In the genomic region with DNA sequence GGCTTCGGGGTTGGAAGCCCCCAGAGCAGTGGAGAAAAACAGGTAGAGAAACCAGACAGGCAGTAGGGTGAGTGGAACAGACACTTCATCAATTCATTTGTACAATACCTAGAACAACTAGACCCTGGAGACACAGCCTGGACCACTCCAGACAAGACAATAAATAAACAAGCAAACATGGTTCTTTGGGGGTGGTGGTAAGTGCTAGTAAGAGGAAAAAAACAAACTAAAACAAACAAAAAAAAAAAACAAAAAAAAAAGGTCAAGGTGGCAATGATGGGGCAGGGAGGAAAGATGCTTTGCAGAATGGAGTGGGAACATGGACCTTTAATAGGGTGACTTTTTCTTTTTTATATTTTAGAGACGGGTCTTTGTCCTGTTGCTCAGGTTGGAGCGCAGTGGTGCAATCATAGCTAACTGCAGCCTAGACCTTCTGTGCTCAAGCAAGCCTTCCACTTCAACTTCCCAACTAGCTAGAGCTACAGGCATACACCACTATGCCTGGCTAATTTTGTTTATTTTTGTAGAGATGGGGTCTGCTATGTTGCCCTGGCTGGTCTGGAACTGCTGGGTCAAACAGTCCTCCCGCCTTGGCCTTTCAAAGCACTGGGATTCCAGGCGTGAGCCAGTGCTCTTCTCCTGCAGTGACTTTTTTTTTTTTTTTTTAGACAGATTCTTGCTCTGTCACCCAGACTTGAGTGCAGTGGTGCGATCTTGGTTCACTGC, we compare ENCODE assay signal across 8 cellular contexts. TPM values are rescaled to one million over a fixed set of nuclear protein-coding genes. Genes with fewer than 3 reads are reported as not detected.
DNase-seq lines count a peak whose midpoint lies in the region; ATAC-seq and TF ChIP-seq lines count a peak whose summit lies in the region.

No MANE protein-coding gene starts in this region.

- H3K27ac ChIP-seq in DOHH2 (ENCODE audit: low read depth, low read length) (peak overlapping the region; percentile 24; the same call in 1 of the 2 replicates), Panc1 (ENCODE audit: low read length) (peak overlapping the region; percentile 87), esophagus (ENCODE audit: low read depth in 2 of 2, low read length in 1 of 2) (peak overlapping the region; percentile 99 to 100)

- DNase-seq in Panc1 (ENCODE audit: low read depth, low spot score): no peak
- no peak for DNase-seq in progenitor cell of endocrine pancreas (ENCODE audit: low spot score, unreplicated experiment)
- no peak for DNase-seq in anterior cingulate cortex (lab: John Stamatoyannopoulos, UW)

- no TSS peak for BruUV-seq in Panc1 (replicated peaks; lab: Mats Ljungman, UMichigan)

- H3K27me3 ChIP-seq in DOHH2 (ENCODE audit: control insufficient read depth, low read length) (no peaks in the 10 kb centered on the region), Panc1 (ENCODE audit: control insufficient read depth, insufficient read depth, low read length) (no peaks in the 10 kb centered on the region), esophagus (ENCODE audit: control insufficient read depth in 1 of 2, insufficient read depth in 2 of 2, low read length in 2 of 2) (no peaks in the 10 kb centered on the region)

- in situ Hi-C loops in Panc1 (cut with HindIII; ENCODE audit: low pct_unique_long_range_greater_than_20kb, low sequenced_read_pairs): no loop called here

- peaks cover 12% of the 10 kb centered on the region for H3K27me3 Mint-ChIP-seq in progenitor cell of endocrine pancreas

- intact Hi-C loops in Panc1 (cut with micrococcal nuclease; ENCODE audit: unreplicated experiment): no loop called here

- CTCF ChIA-PET in Panc1 (lab: Charles Lee): interaction anchor here (0.7 to 2.9 kb wide), 4 partner anchors 17 to 34 kb away, joined by 11 to 37 read pairs (median 18); no protein-coding TSS in a partner anchor

- H3K27ac Mint-ChIP-seq in progenitor cell of endocrine pancreas: peak overlapping the region; percentile 55

- peaks cover 14% of the 10 kb centered on the region for H3K4me1 Mint-ChIP-seq in progenitor cell of endocrine pancreas (ENCODE audit: low read depth)

- H3K9me3 ChIP-seq in DOHH2 (ENCODE audit: control insufficient read depth, insufficient read depth, low read length): no peaks in the 10 kb centered on the region
- no peaks in the 10 kb centered on the region for H3K9me3 ChIP-seq in Panc1 (ENCODE audit: control insufficient read depth, insufficient read depth, low read depth, low read length)
- H3K9me3 ChIP-seq in esophagus (ENCODE audit: control insufficient read depth in 2 of 2, insufficient read depth in 1 of 2, low read depth in 1 of 2, low read length in 1 of 2): no peaks in the 10 kb centered on the region

- H3K4me2 ChIP-seq in DOHH2 (ENCODE audit: low read length): peak overlapping the region; percentile 93

- H3K9me2 ChIP-seq in DOHH2 (replicated peaks; ENCODE audit: control insufficient read depth, low read length): no peaks in the 10 kb centered on the region

- peaks cover 33% of the 10 kb centered on the region for H3K4me1 ChIP-seq in DOHH2 (ENCODE audit: control insufficient read depth, low read length)
- peaks cover 16% of the 10 kb centered on the region for H3K4me1 ChIP-seq in Panc1 (ENCODE audit: control insufficient read depth, insufficient read depth, low read length)
- no peaks in the 10 kb centered on the region for H3K4me1 ChIP-seq in esophagus (ENCODE audit: control insufficient read depth in 2 of 2, insufficient read depth in 2 of 2, low read length in 1 of 2)

- peaks cover 3% of the 10 kb centered on the region for H3K36me3 Mint-ChIP-seq in progenitor cell of endocrine pancreas (ENCODE audit: insufficient read depth)

- 54 to 57% methylated on average over 6 of the region's 6 CpGs for WGBS in esophagus, 2 donors

- peaks cover 7% of the 10 kb centered on the region for H3K36me3 ChIP-seq in DOHH2 (ENCODE audit: control insufficient read depth, low read length)
- H3K36me3 ChIP-seq in Panc1 (ENCODE audit: control insufficient read depth, insufficient read depth, low read length): peaks cover 2% of the 10 kb centered on the region
- H3K36me3 ChIP-seq in esophagus (ENCODE audit: control insufficient read depth in 2 of 2, insufficient read depth in 2 of 2, low read length in 1 of 2): peaks cover 0 to 4% of the 10 kb centered on the region in 2 donors

- peak overlapping the region; percentile 79 for H3K4me3 ChIP-seq in DOHH2 (ENCODE audit: low read length)
- peak overlapping the region; percentile 75 to 79 for H3K4me3 ChIP-seq in Panc1 (ENCODE audit: low read depth in 2 of 2, low read length in 2 of 2)
- H3K4me3 ChIP-seq in esophagus (ENCODE audit: low read depth in 1 of 2, low read length in 2 of 2): peak overlapping the region; percentile 96 to 99

- peaks cover 17% of the 10 kb centered on the region for H3F3A ChIP-seq in DOHH2 (ENCODE audit: control insufficient read depth, insufficient read depth)

- no peaks in the 10 kb centered on the region for H4K20me1 ChIP-seq in DOHH2 (ENCODE audit: control insufficient read depth, insufficient read depth, low read depth, low read length)

- ATAC-seq in Panc1 (no peak), HG02973 (IDR thresholded peaks at IDR 0.05; ENCODE audit: unreplicated experiment) (no peak), HG02610 (IDR thresholded peaks at IDR 0.05; ENCODE audit: unreplicated experiment) (no peak), HG02938 (IDR thresholded peaks at IDR 0.05; ENCODE audit: unreplicated experiment) (no peak)

- POLR2A ChIA-PET in Panc1 (lab: Charles Lee): interaction anchor here (0.6 kb wide), 3 partner anchors 12 to 112 kb away, joined by 4 to 9 read pairs (median 7); no protein-coding TSS in a partner anchor

- peaks cover 24% of the 10 kb centered on the region for H3K79me2 ChIP-seq in DOHH2 (ENCODE audit: control insufficient read depth, low read length)

- TF ChIP-seq CTCF in DOHH2 (IDR thresholded peaks at IDR 0.05; ENCODE audit: low read depth, low read length, poor library complexity, severe bottlenecking) (peak; percentile 14), Panc1 (IDR thresholded peaks at IDR 0.05) (no peak), progenitor cell of endocrine pancreas (IDR thresholded peaks at IDR 0.05; ENCODE audit: unreplicated experiment) (no peak)

- no peaks in the 10 kb centered on the region for H3K9me3 Mint-ChIP-seq in progenitor cell of endocrine pancreas (ENCODE audit: low read depth)

- peak overlapping the region; percentile 58 for H3K4me3 Mint-ChIP-seq in progenitor cell of endocrine pancreas (ENCODE audit: low read depth)

RNA-seq across cellular contexts. Expression of a gene that starts 3.1 kb away (rescaled TPM):
- total RNA-seq in Panc1 (2021; ENCODE audit: unreplicated experiment) (49.7 TPM), progenitor cell of endocrine pancreas (5.7 and 6.0 TPM in 2 replicates)
- 73.3 TPM for polyA plus RNA-seq in Panc1 (2012; ENCODE audit: insufficient read length)
- 100 to 1,000 TPM; 175 to 339 TPM for polyA plus RNA-seq in esophagus

RNA-seq across cellular contexts. Expression of a gene that starts 7.2 kb away (rescaled TPM):
- total RNA-seq in Panc1 (2021; ENCODE audit: unreplicated experiment): 61.0 TPM
- 149 TPM for polyA plus RNA-seq in Panc1 (2012; ENCODE audit: insufficient read length)
- polyA plus RNA-seq in esophagus: 100 to 1,000 TPM; 157 to 323 TPM
- 524 and 554 TPM in 2 replicates for total RNA-seq in progenitor cell of endocrine pancreas

RNA-seq across cellular contexts. Expression of a gene that starts 7.5 kb away (rescaled TPM):
- total RNA-seq in Panc1 (2021; ENCODE audit: unreplicated experiment): 24.8 TPM
- polyA plus RNA-seq in Panc1 (2012; ENCODE audit: insufficient read length): 8.8 TPM
- 1 to 10 TPM; 2.8 to 8.4 TPM for polyA plus RNA-seq in esophagus
- 16.5 and 22.7 TPM in 2 replicates for total RNA-seq in progenitor cell of endocrine pancreas

RNA-seq across cellular contexts. Expression of a gene that starts 12.0 kb away (rescaled TPM):
- total RNA-seq in Panc1 (2021; ENCODE audit: unreplicated experiment) (44.9 TPM), progenitor cell of endocrine pancreas (32.8 and 37.4 TPM in 2 replicates)
- 67.1 TPM for polyA plus RNA-seq in Panc1 (2012; ENCODE audit: insufficient read length)
- 10 to 100 TPM in 1 of 2 donors, 1 to 10 TPM in 1; 6.9 to 20.8 TPM for polyA plus RNA-seq in esophagus

RNA-seq across cellular contexts. Expression of a gene that starts 19.0 kb away (rescaled TPM):
- 14.3 TPM for total RNA-seq in Panc1 (2021; ENCODE audit: unreplicated experiment)
- polyA plus RNA-seq in Panc1 (2012; ENCODE audit: insufficient read length): 27.7 TPM
- polyA plus RNA-seq in esophagus: 100 to 1,000 TPM in 1 of 2 donors, 10 to 100 TPM in 1; 47.9 to 103 TPM
- total RNA-seq in progenitor cell of endocrine pancreas: 115 TPM in 2 replicates

Comparison
In these comparisons a context has a peak if more than half of its experiments do, and no peak if none do; other contexts are left out.
1. H3K27ac ChIP-seq: peak in every context shown above with its lines; median percentile 100 in esophagus; 87 in Panc1; 24 in DOHH2.